In the genomic region with DNA sequence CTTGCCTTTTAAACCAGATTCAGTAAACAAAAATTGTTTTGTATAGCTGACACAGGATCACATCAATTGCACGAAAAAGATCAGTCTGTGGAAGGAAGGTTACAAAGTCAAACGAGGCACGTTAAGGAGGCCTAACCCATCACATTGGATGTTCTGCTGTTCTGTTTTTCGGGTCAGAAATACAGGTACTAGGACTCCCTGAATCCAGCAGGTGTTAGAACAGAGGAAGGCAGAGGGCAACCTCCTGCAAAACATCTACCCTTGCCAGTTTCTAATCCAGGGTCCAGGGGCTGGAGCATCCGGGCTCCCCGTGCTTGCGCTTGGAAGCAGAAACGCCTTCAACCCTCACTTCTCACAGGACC, we compare ENCODE assay signal across 1 cellular context.
TF ChIP-seq lines count a peak whose summit lies in the region.

No MANE protein-coding gene starts in this region.

TF ChIP-seq in H1, 55 proteins besides CTCF, POLR2A, EP300 and RAD21:
- no peak for TF ChIP-seq HDAC6 (IDR thresholded peaks at IDR 0.05; ENCODE audit: low read depth, low read length)
- TF ChIP-seq YY1 (IDR thresholded peaks at IDR 0.05; ENCODE audit: low read depth, low read length), result no peak
- no peak for TF ChIP-seq TAF7 (optimal IDR thresholded peaks at IDR 0.05; ENCODE audit: borderline replicate concordance, low read depth, low read length)
- TF ChIP-seq KDM5A (IDR thresholded peaks at IDR 0.05; ENCODE audit: low read length), result no peak
- no peak for TF ChIP-seq RBBP5 (IDR thresholded peaks at IDR 0.05; ENCODE audit: borderline replicate concordance, low read depth, low read length)
- TF ChIP-seq CBX8 (IDR thresholded peaks at IDR 0.05; ENCODE audit: borderline replicate concordance, low read depth, low read length), result no peak
- TF ChIP-seq SIN3A (conservative IDR thresholded peaks at IDR 0.05 in 1 of 2, IDR thresholded peaks at IDR 0.05 in 1 of 2; ENCODE audit: low read depth in 1 of 2, low read length in 2 of 2), result no peak
- TF ChIP-seq MAFK (IDR thresholded peaks at IDR 0.05; ENCODE audit: low read depth, low read length), result no peak
- no peak for TF ChIP-seq RNF2 (IDR thresholded peaks at IDR 0.05; ENCODE audit: borderline replicate concordance, low read depth, low read length, missing control alignments, poor library complexity, severe bottlenecking)
- no peak for TF ChIP-seq BACH1 (IDR thresholded peaks at IDR 0.05; ENCODE audit: low read length)
- TF ChIP-seq EGR1 (IDR thresholded peaks at IDR 0.05; ENCODE audit: borderline replicate concordance, low read depth, low read length), result no peak
- no peak for TF ChIP-seq SIRT6 (IDR thresholded peaks at IDR 0.05; ENCODE audit: low read length)
- TF ChIP-seq SP2 (IDR thresholded peaks at IDR 0.05; ENCODE audit: low read length), result no peak
- no peak for TF ChIP-seq CHD1 (IDR thresholded peaks at IDR 0.05; ENCODE audit: low read depth, low read length)
- TF ChIP-seq SP1 (IDR thresholded peaks at IDR 0.05; ENCODE audit: low read depth, low read length), result no peak
- TF ChIP-seq CTBP2 (IDR thresholded peaks at IDR 0.05; ENCODE audit: borderline replicate concordance, insufficient read depth, insufficient read length, low read length), result no peak
- TF ChIP-seq TCF12 (IDR thresholded peaks at IDR 0.05; ENCODE audit: low read depth, low read length), result no peak
- no peak for TF ChIP-seq NANOG (IDR thresholded peaks at IDR 0.05; ENCODE audit: insufficient read depth, low read depth, low read length, poor library complexity, severe bottlenecking)
- no peak for TF ChIP-seq CEBPB (IDR thresholded peaks at IDR 0.05; ENCODE audit: low read depth, low read length)
- TF ChIP-seq TBP (IDR thresholded peaks at IDR 0.05; ENCODE audit: low read depth, low read length), result no peak
